In the genomic region with DNA sequence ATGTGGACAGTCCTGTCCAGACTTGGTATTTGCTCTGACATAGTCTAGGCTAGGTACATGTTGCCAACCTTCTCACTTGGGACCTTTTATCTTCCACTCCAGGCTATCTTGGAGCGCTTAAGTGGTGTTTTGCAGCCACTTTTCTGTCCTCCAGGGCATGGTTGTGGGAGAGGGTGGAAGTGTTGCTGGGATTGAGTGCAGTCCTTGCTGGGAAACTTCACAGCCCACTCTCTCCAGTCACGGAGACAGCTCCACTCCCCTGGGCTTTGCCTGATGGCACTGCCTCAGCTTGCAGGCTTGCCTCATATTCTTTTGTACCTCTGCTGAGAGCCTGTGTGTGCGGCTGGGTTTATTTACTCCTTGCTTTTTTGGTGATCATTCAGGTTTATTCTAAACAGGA, we compare ENCODE assay signal across 16 cellular contexts. TPM values are rescaled to one million over a fixed set of nuclear protein-coding genes. Genes with fewer than 3 reads are reported as not detected.
DNase-seq lines count a peak whose midpoint lies in the region; ATAC-seq and TF ChIP-seq lines count a peak whose summit lies in the region.
"Had no signal": no experiment of that assay in that cellular context is flagged by ENCODE, and none has a peak within 500 bp of the region (broad histone marks: within the 10 kb centered on the region; RNA-seq: fewer than 3 reads in every experiment).

No MANE protein-coding gene starts in this region.

- H3K36me3 Mint-ChIP-seq in activated CD4-positive, alpha-beta T cell treated with anti-CD3 and anti-CD28 coated beads, Interleukin-2, amount 10 ng/mL, durations not matched to agents 7 days and 5 days (ENCODE audit: low read depth): peaks cover 52% of the 10 kb centered on the region
- H3K36me3 Mint-ChIP-seq in activated T-cell treated with anti-CD3 and anti-CD28 coated beads, Interleukin-2, amount 50 U/mL, for 24 hours (ENCODE audit: low read depth): peaks cover 88% of the 10 kb centered on the region
- peaks cover 98% of the 10 kb centered on the region for H3K36me3 Mint-ChIP-seq in stimulated activated effector memory CD8-positive, alpha-beta T cell treated with anti-CD3 and anti-CD28 coated beads, Interleukin-12 subunit alpha, Interleukin-12 subunit beta, amount 100 ng/mL, for 72 hours

- POLR2A ChIA-PET in activated CD4-positive, alpha-beta T cell treated with anti-CD3 and anti-CD28 coated beads, Interleukin-2, amount 10 ng/mL, durations not matched to agents 7 days and 5 days (lab: Charles Lee): no interaction called here

- no peaks in the 10 kb centered on the region for H3K9me3 ChIP-seq in SK-N-MC (ENCODE audit: low read depth, low read length)
- no peaks in the 10 kb centered on the region for H3K9me3 ChIP-seq in heart left ventricle
- H3K9me3 ChIP-seq in lower lobe of right lung: no peaks in the 10 kb centered on the region

- peaks cover 7% of the 10 kb centered on the region for H3K4me1 Mint-ChIP-seq in activated CD4-positive, alpha-beta T cell treated with anti-CD3 and anti-CD28 coated beads, Interleukin-2, amount 10 ng/mL, durations not matched to agents 7 days and 5 days
- peaks cover 9% of the 10 kb centered on the region for H3K4me1 Mint-ChIP-seq in activated T-cell treated with anti-CD3 and anti-CD28 coated beads, Interleukin-2, amount 50 U/mL, for 24 hours (ENCODE audit: low read depth)
- H3K4me1 Mint-ChIP-seq in stimulated activated effector memory CD8-positive, alpha-beta T cell treated with anti-CD3 and anti-CD28 coated beads, Interleukin-12 subunit alpha, Interleukin-12 subunit beta, amount 100 ng/mL, for 72 hours: peaks cover 4% of the 10 kb centered on the region

- no peak for TF ChIP-seq POLR2A in heart left ventricle (IDR thresholded peaks at IDR 0.05)

- H3K27ac Mint-ChIP-seq in activated CD4-positive, alpha-beta T cell treated with anti-CD3 and anti-CD28 coated beads, Interleukin-2, amount 10 ng/mL, durations not matched to agents 7 days and 5 days: peak overlapping the region; percentile 5
- no peak overlapping the region for H3K27ac Mint-ChIP-seq in activated T-cell treated with anti-CD3 and anti-CD28 coated beads, Interleukin-2, amount 50 U/mL, for 24 hours
- H3K27ac Mint-ChIP-seq in stimulated activated effector memory CD8-positive, alpha-beta T cell treated with anti-CD3 and anti-CD28 coated beads, Interleukin-12 subunit alpha, Interleukin-12 subunit beta, amount 100 ng/mL, for 72 hours: no peak overlapping the region
- H3K27ac Mint-ChIP-seq: CD8-positive, alpha-beta T cell had no signal

- H3K4me3 ChIP-seq in SK-N-MC (no peak overlapping the region), heart left ventricle (no peak overlapping the region), lower lobe of right lung (no peak overlapping the region)
- H3K4me3 ChIP-seq: GM23248 had no signal

- H3K27ac ChIP-seq in SK-N-MC (peak overlapping the region; percentile 49; the same call in 1 of the 2 replicates), heart left ventricle (peak overlapping the region in 10 of 12 donors; percentile 8 to 76 (median 51)), lower lobe of right lung (no peak overlapping the region)
- H3K27ac ChIP-seq: 22Rv1, GM23248 had no signal

- no peaks in the 10 kb centered on the region for H3K9me3 Mint-ChIP-seq in activated CD4-positive, alpha-beta T cell treated with anti-CD3 and anti-CD28 coated beads, Interleukin-2, amount 10 ng/mL, durations not matched to agents 7 days and 5 days
- H3K9me3 Mint-ChIP-seq in activated T-cell treated with anti-CD3 and anti-CD28 coated beads, Interleukin-2, amount 50 U/mL, for 24 hours: no peaks in the 10 kb centered on the region
- H3K9me3 Mint-ChIP-seq in stimulated activated effector memory CD8-positive, alpha-beta T cell treated with anti-CD3 and anti-CD28 coated beads, Interleukin-12 subunit alpha, Interleukin-12 subunit beta, amount 100 ng/mL, for 72 hours: no peaks in the 10 kb centered on the region
- H3K9me3 Mint-ChIP-seq: CD8-positive, alpha-beta T cell had no signal

- CTCF ChIA-PET in activated CD4-positive, alpha-beta T cell treated with anti-CD3 and anti-CD28 coated beads, Interleukin-2, amount 10 ng/mL, durations not matched to agents 7 days and 5 days (lab: Charles Lee): no interaction called here

- peaks cover 67% of the 10 kb centered on the region for H3K36me3 ChIP-seq in SK-N-MC (ENCODE audit: insufficient read depth, low read length)
- peaks cover 0 to 97% (median 77%) of the 10 kb centered on the region in 9 donors for H3K36me3 ChIP-seq in heart left ventricle
- peaks cover 88% of the 10 kb centered on the region for H3K36me3 ChIP-seq in lower lobe of right lung

- no peak overlapping the region for H3K4me3 Mint-ChIP-seq in activated CD4-positive, alpha-beta T cell treated with anti-CD3 and anti-CD28 coated beads, Interleukin-2, amount 10 ng/mL, durations not matched to agents 7 days and 5 days
- H3K4me3 Mint-ChIP-seq in activated T-cell treated with anti-CD3 and anti-CD28 coated beads, Interleukin-2, amount 50 U/mL, for 24 hours: no peak overlapping the region
- H3K4me3 Mint-ChIP-seq in stimulated activated effector memory CD8-positive, alpha-beta T cell treated with anti-CD3 and anti-CD28 coated beads, Interleukin-12 subunit alpha, Interleukin-12 subunit beta, amount 100 ng/mL, for 72 hours: no peak overlapping the region
- H3K4me3 Mint-ChIP-seq: CD8-positive, alpha-beta T cell had no signal

- H3K9ac ChIP-seq in SK-N-MC (ENCODE audit: insufficient read length): no peak overlapping the region
- H3K9ac ChIP-seq: GM23248 had no signal

- H3K4me1 ChIP-seq in heart left ventricle: peaks cover 0 to 27% (median 10%) of the 10 kb centered on the region in 12 donors
- H3K4me1 ChIP-seq in lower lobe of right lung: no peaks in the 10 kb centered on the region

- DNase-seq in activated CD4-positive, alpha-beta T cell treated with anti-CD3 and anti-CD28 coated beads, Interleukin-2, amount 10 ng/mL, durations not matched to agents 7 days and 5 days: no peak
- DNase-seq in activated CD4-positive, alpha-beta T cell treated with anti-CD3 and anti-CD28 coated beads, Interleukin-2, amount 50 U/mL, for 48 hours: no peak
- DNase-seq in SK-N-MC (ENCODE audit: low read depth, low spot score) (no peak), heart left ventricle (peak in 4 of 5 donors; percentile 27 to 81 (median 63)), lower lobe of right lung (no peak)
- no peak for DNase-seq in activated T-cell treated with anti-CD3 and anti-CD28 coated beads, Interleukin-2, amount 50 U/mL, for 24 hours
- DNase-seq in stimulated activated effector memory CD8-positive, alpha-beta T cell treated with anti-CD3 and anti-CD28 coated beads, Interleukin-12 subunit alpha, Interleukin-12 subunit beta, amount 100 ng/mL, for 72 hours (ENCODE audit: low spot score in 2 of 2): no peak
- DNase-seq: CD8-positive, alpha-beta T cell; GM23248; HCEC 1CT; NCI-H187 treated with DMSO at 0.1 percent for 48 hours; NCI-H2171; NCI-H446; RPMI8226 had no signal

- intact Hi-C loops in heart left ventricle (cut with DNase I) (loop anchor here in 3 of 10 donors (5.0 to 10.0 kb wide), 3 partner anchors 52 to 125 kb away; a partner anchor contains a TSS), lower lobe of right lung (cut with DNase I) (no loop called here)

- TF ChIP-seq CTCF in heart left ventricle (IDR thresholded peaks at IDR 0.05) (no peak), lower lobe of right lung (IDR thresholded peaks at IDR 0.05) (no peak)

- ATAC-seq in heart left ventricle (peak; percentile 92 to 98 (median 96)), lower lobe of right lung (peak; percentile 78 to 92), GM19328 (IDR thresholded peaks at IDR 0.05; ENCODE audit: unreplicated experiment) (no peak)
- ATAC-seq in stimulated activated effector memory CD8-positive, alpha-beta T cell treated with anti-CD3 and anti-CD28 coated beads, Interleukin-12 subunit alpha, Interleukin-12 subunit beta, amount 100 ng/mL, for 72 hours: no peak
- ATAC-seq: CD8-positive, alpha-beta T cell had no signal

- WGBS in heart left ventricle, 4 donors: 36 to 56% (median 44%) methylated on average over 3 of the region's 3 CpGs

- H3K27me3 ChIP-seq in heart left ventricle (no peaks in the 10 kb centered on the region), lower lobe of right lung (ENCODE audit: low read depth) (no peaks in the 10 kb centered on the region)

- no peaks in the 10 kb centered on the region for H3K27me3 Mint-ChIP-seq in activated CD4-positive, alpha-beta T cell treated with anti-CD3 and anti-CD28 coated beads, Interleukin-2, amount 10 ng/mL, durations not matched to agents 7 days and 5 days
- H3K27me3 Mint-ChIP-seq in activated T-cell treated with anti-CD3 and anti-CD28 coated beads, Interleukin-2, amount 50 U/mL, for 24 hours: no peaks in the 10 kb centered on the region

RNA-seq across cellular contexts. Expression of a gene that starts 17.4 kb away (rescaled TPM):
- 100 to 1,000 TPM; 288 to 292 TPM for total RNA-seq in activated CD4-positive, alpha-beta T cell treated with anti-CD3 and anti-CD28 coated beads, Interleukin-2, amount 10 ng/mL, durations not matched to agents 7 days and 5 days
- 10 to 100 TPM; 20.1 to 87.4 (median 64.6) TPM for total RNA-seq in heart left ventricle
- polyA plus RNA-seq in heart left ventricle: 10 to 100 TPM; 10.4 to 35.0 TPM
- 67.1 TPM for total RNA-seq in lower lobe of right lung

RNA-seq across cellular contexts. Expression of a gene that starts 17.5 kb away (rescaled TPM):
- 10 to 100 TPM; 37.3 to 38.1 TPM for total RNA-seq in activated CD4-positive, alpha-beta T cell treated with anti-CD3 and anti-CD28 coated beads, Interleukin-2, amount 10 ng/mL, durations not matched to agents 7 days and 5 days
- total RNA-seq in heart left ventricle: 10 to 100 TPM in 3 of 9 donors, 1 to 10 TPM in 6; 5.2 to 15.9 (median 8.3) TPM
- 1 to 10 TPM; 5.6 to 6.5 TPM for polyA plus RNA-seq in heart left ventricle
- total RNA-seq in lower lobe of right lung: 21.9 TPM

Comparison
In these comparisons a context has a peak if more than half of its experiments do, and no peak if none do; other contexts are left out.
1. DNase-seq: peak in heart left ventricle (4 of 5); none in activated CD4-positive, alpha-beta T cell treated with anti-CD3 and anti-CD28 coated beads, Interleukin-2, amount 10 ng/mL, durations not matched to agents 7 days and 5 days (single experiment), activated CD4-positive, alpha-beta T cell treated with anti-CD3 and anti-CD28 coated beads, Interleukin-2, amount 50 U/mL, for 48 hours (0 of 2), SK-N-MC (single experiment), lower lobe of right lung (single experiment), activated T-cell treated with anti-CD3 and anti-CD28 coated beads, Interleukin-2, amount 50 U/mL, for 24 hours (single experiment) and stimulated activated effector memory CD8-positive, alpha-beta T cell treated with anti-CD3 and anti-CD28 coated beads, Interleukin-12 subunit alpha, Interleukin-12 subunit beta, amount 100 ng/mL, for 72 hours (0 of 2).
2. ATAC-seq: peak in heart left ventricle (4 of 4) and lower lobe of right lung (2 of 2); none in GM19328 (single experiment) and stimulated activated effector memory CD8-positive, alpha-beta T cell treated with anti-CD3 and anti-CD28 coated beads, Interleukin-12 subunit alpha, Interleukin-12 subunit beta, amount 100 ng/mL, for 72 hours (single experiment).